23 cellular contexts compared by ENCODE assay signal in genomic region chr18:24761765-24762164, GRCh38.
"Had no signal": no experiment of that assay in that cellular context is flagged by ENCODE, and none has a peak within 500 bp of the region (broad histone marks: within the 10 kb centered on the region; RNA-seq: fewer than 3 reads in every experiment).

No MANE protein-coding gene starts in this region.

- FAIRE-seq: endothelial cell of umbilical vein, frontal cortex had no signal

- H3K79me2 ChIP-seq: hepatocyte had no signal

- DNase-seq: dermis blood vessel endothelial cell; dorsolateral prefrontal cortex; effector CD4-positive, alpha-beta T cell; effector memory CD4-positive, alpha-beta T cell; foreskin keratinocyte; heart left ventricle; hypothalamus; immature natural killer cell; islet precursor cell; left cardiac atrium; left lung; left ventricle myocardium superior; lower lobe of right lung; mesenchymal stem cell; mucosa of descending colon; naive B cell; naive thymus-derived CD8-positive, alpha-beta T cell had no signal

- ATAC-seq: foreskin keratinocyte; gastroesophageal sphincter; heart left ventricle; left cardiac atrium; left lung; lower lobe of right lung; mucosa of descending colon; naive thymus-derived CD8-positive, alpha-beta T cell had no signal

- H3K4me1 ChIP-seq: foreskin keratinocyte, left lung, lower lobe of right lung had no signal

- H3K4me3 ChIP-seq: coronary artery, dorsolateral prefrontal cortex, esophagus muscularis mucosa, gastroesophageal sphincter, heart left ventricle, hepatocyte, left lung, lower lobe of right lung, mucosa of descending colon had no signal

- H3K36me3 ChIP-seq: esophagus muscularis mucosa, gastroesophageal sphincter, heart left ventricle, left lung, lower lobe of right lung had no signal

- H2AFZ ChIP-seq: hepatocyte had no signal

- H3K9me3 ChIP-seq: lower lobe of right lung, mucosa of descending colon had no signal

- H3K4me2 ChIP-seq: hepatocyte had no signal

- H3K27ac ChIP-seq: coronary artery, dorsolateral prefrontal cortex, esophagus muscularis mucosa, foreskin keratinocyte, gastroesophageal sphincter, hepatocyte, left lung, lower lobe of right lung had no signal

- H3K27me3 ChIP-seq: esophagus muscularis mucosa, foreskin keratinocyte, gastroesophageal sphincter, heart left ventricle, hepatocyte, left lung had no signal
